ENCODE assay signal across 22 cellular contexts in the genomic region with DNA sequence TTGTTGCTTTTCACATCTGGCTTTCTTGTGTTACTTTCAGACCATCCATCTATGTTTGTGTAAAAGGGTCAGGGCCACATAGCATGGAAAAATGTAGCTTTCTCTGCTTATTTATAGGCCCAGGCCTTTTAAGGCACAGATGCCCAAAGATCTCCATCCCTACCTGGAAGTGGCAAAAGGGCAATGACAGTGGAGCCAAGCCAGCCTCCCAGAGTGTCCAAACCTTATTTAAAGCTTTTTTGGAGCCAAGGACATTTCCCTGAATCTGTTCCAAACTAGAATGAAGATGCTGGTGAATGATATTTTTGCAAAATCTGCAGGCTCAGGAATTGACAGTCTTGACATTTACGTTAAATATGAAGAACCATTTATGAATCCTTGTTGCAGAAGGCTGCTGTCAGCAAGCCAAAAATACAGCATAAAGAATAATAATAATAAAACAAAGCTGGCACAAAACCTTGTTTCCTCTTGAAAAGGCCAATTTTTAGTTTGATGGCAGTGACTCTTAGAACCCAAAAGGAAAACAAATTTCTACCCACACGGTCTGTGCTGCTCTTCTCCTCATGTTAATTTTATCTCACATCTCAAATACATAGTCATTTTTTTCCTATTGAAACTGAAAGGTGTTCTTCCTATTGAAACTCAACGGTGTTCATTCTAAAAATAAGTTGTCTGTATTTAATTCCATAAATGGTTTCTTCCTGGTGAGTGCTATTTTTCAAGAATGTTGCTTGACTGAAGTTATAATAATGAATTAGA.
DNase-seq lines count a peak whose midpoint lies in the region; ATAC-seq and TF ChIP-seq lines count a peak whose summit lies in the region.
"Had no signal": no experiment of that assay in that cellular context is flagged by ENCODE, and none has a peak within 500 bp of the region (broad histone marks: within the 10 kb centered on the region; RNA-seq: fewer than 3 reads in every experiment).

No MANE protein-coding gene starts in this region.

- peak overlapping the region; percentile 84 for H3K27ac Mint-ChIP-seq in activated T-helper 2 cell treated with anti-CD3 and anti-CD28 coated beads, Interferon-gamma antibody, Interleukin-2, Interleukin-4, amounts not matched to agents 10 μg/mL and 5 μg/mL and 100 μg/mL, durations not matched to agents 14 hours and 24 hours and 36 hours
- H3K27ac Mint-ChIP-seq: H9, HFFc6 had no signal

- no peak overlapping the region for H3K4me3 ChIP-seq in KMS-11 (IDR thresholded peaks at IDR 0.05; ENCODE audit: insufficient read depth, low read depth, low read length)
- no peak overlapping the region for H3K4me3 ChIP-seq in thyroid gland (replicated peaks in 1 of 3)
- H3K4me3 ChIP-seq: GM23248 had no signal

- H3K79me2 ChIP-seq in KMS-11 (ENCODE audit: insufficient read depth, low read depth): no peaks in the 10 kb centered on the region

- H4K20me1 ChIP-seq in KMS-11 (ENCODE audit: insufficient read depth): no peaks in the 10 kb centered on the region

- peak overlapping the region; percentile 54; the same call in 1 of the 2 replicates for H3K4me2 ChIP-seq in KMS-11

- H3K36me3 ChIP-seq in KMS-11 (ENCODE audit: insufficient read depth) (no peaks in the 10 kb centered on the region), thyroid gland (no peaks in the 10 kb centered on the region)
- H3K36me3 ChIP-seq: BE2C had no signal

- H3K4me1 ChIP-seq in KMS-11 (ENCODE audit: low read depth, poor library complexity, severe bottlenecking): peaks cover 18% of the 10 kb centered on the region
- no peaks in the 10 kb centered on the region for H3K4me1 ChIP-seq in thyroid gland
- H3K4me1 ChIP-seq: BE2C had no signal

- TF ChIP-seq CTCF in KMS-11 (conservative IDR thresholded peaks at IDR 0.05; ENCODE audit: low read depth, low read length): no peak
- TF ChIP-seq CTCF in thyroid gland (IDR thresholded peaks at IDR 0.05): no peak

- H3K4me1 Mint-ChIP-seq in activated T-cell treated with anti-CD3 and anti-CD28 coated beads, Interleukin-2, amount 50 U/mL, for 4 hours (ENCODE audit: low read depth): peaks cover 22% of the 10 kb centered on the region
- H3K4me1 Mint-ChIP-seq in activated T-helper 2 cell treated with anti-CD3 and anti-CD28 coated beads, Interferon-gamma antibody, Interleukin-2, Interleukin-4, amounts not matched to agents 10 μg/mL and 5 μg/mL and 100 μg/mL, durations not matched to agents 14 hours and 24 hours and 36 hours (ENCODE audit: low read depth): peaks cover 38% of the 10 kb centered on the region
- H3K4me1 Mint-ChIP-seq: H9 had no signal

- peak; percentile 40 to 56 for ATAC-seq in activated T-cell treated with anti-CD3 and anti-CD28 coated beads, Interleukin-2, amount 50 U/mL, for 4 hours
- no peak for ATAC-seq in left cardiac atrium
- ATAC-seq: Panc1 had no signal

- H3K4me3 Mint-ChIP-seq in activated T-cell treated with anti-CD3 and anti-CD28 coated beads, Interleukin-2, amount 50 U/mL, for 4 hours: no peak overlapping the region
- H3K4me3 Mint-ChIP-seq in activated T-helper 2 cell treated with anti-CD3 and anti-CD28 coated beads, Interferon-gamma antibody, Interleukin-2, Interleukin-4, amounts not matched to agents 10 μg/mL and 5 μg/mL and 100 μg/mL, durations not matched to agents 14 hours and 24 hours and 36 hours (ENCODE audit: low read depth): no peak overlapping the region
- H3K4me3 Mint-ChIP-seq: H9, HFFc6 had no signal

- H3K9me3 ChIP-seq in thyroid gland: no peaks in the 10 kb centered on the region
- H3K9me3 ChIP-seq: BE2C had no signal

- H3K36me3 Mint-ChIP-seq in activated T-cell treated with anti-CD3 and anti-CD28 coated beads, Interleukin-2, amount 50 U/mL, for 4 hours (ENCODE audit: insufficient read depth): no peaks in the 10 kb centered on the region
- H3K36me3 Mint-ChIP-seq in activated T-helper 2 cell treated with anti-CD3 and anti-CD28 coated beads, Interferon-gamma antibody, Interleukin-2, Interleukin-4, amounts not matched to agents 10 μg/mL and 5 μg/mL and 100 μg/mL, durations not matched to agents 14 hours and 24 hours and 36 hours (ENCODE audit: low read depth): peaks cover 17% of the 10 kb centered on the region

- H3K27ac ChIP-seq in KMS-11 (no peak overlapping the region), thyroid gland (no peak overlapping the region)
- H3K27ac ChIP-seq: GM23248 had no signal

- intact Hi-C loops in activated T-helper 2 cell treated with anti-CD3 and anti-CD28 coated beads, Interferon-gamma antibody, Interleukin-2, Interleukin-4, amounts not matched to agents 10 μg/mL and 5 μg/mL and 100 μg/mL, durations not matched to agents 14 hours and 24 hours and 36 hours (cut with micrococcal nuclease): loop anchor here (1.0 to 10.0 kb wide), 5 partner anchors 21 to 419 kb away; partner anchors contain the start of gene TBL1X
- intact Hi-C loops in left cardiac atrium (cut with DNase I): no loop called here
- intact Hi-C loops in thyroid gland (cut with DNase I): no loop called here

- no peak overlapping the region for H3K9ac ChIP-seq in KMS-11
- H3K9ac ChIP-seq: GM23248 had no signal

- peaks cover 5% of the 10 kb centered on the region for H3K9me3 Mint-ChIP-seq in activated T-cell treated with anti-CD3 and anti-CD28 coated beads, Interleukin-2, amount 50 U/mL, for 4 hours
- H3K9me3 Mint-ChIP-seq in activated T-helper 2 cell treated with anti-CD3 and anti-CD28 coated beads, Interferon-gamma antibody, Interleukin-2, Interleukin-4, amounts not matched to agents 10 μg/mL and 5 μg/mL and 100 μg/mL, durations not matched to agents 14 hours and 24 hours and 36 hours: peaks cover 16% of the 10 kb centered on the region

- H3K27me3 Mint-ChIP-seq in activated T-cell treated with anti-CD3 and anti-CD28 coated beads, Interleukin-2, amount 50 U/mL, for 4 hours (ENCODE audit: low read depth): no peaks in the 10 kb centered on the region
- H3K27me3 Mint-ChIP-seq in activated T-helper 2 cell treated with anti-CD3 and anti-CD28 coated beads, Interferon-gamma antibody, Interleukin-2, Interleukin-4, amounts not matched to agents 10 μg/mL and 5 μg/mL and 100 μg/mL, durations not matched to agents 14 hours and 24 hours and 36 hours (ENCODE audit: low read depth): no peaks in the 10 kb centered on the region

- no peak overlapping the region for H2AFZ ChIP-seq in KMS-11 (ENCODE audit: low read depth)
- H2AFZ ChIP-seq: GM23248 had no signal

- no peaks in the 10 kb centered on the region for H3K27me3 ChIP-seq in KMS-11 (ENCODE audit: insufficient read depth, low read depth)
- no peaks in the 10 kb centered on the region for H3K27me3 ChIP-seq in thyroid gland
- H3K27me3 ChIP-seq: BE2C had no signal

- WGBS in thyroid gland, 2 donors: 59 to 67% methylated on average over 3 of the region's 3 CpGs

- no peak for DNase-seq in activated T-cell treated with anti-CD3 and anti-CD28 coated beads, Interleukin-2, amount 50 U/mL, for 4 hours
- no peak for DNase-seq in activated T-cell treated with anti-CD3 and anti-CD28 coated beads, Interleukin-2, amount 50 U/mL, for 48 hours
- DNase-seq in activated T-helper 2 cell treated with anti-CD3 and anti-CD28 coated beads, Interferon-gamma antibody, Interleukin-2, Interleukin-4, amounts not matched to agents 10 μg/mL and 5 μg/mL and 100 μg/mL, durations not matched to agents 14 hours and 24 hours and 36 hours (ENCODE audit: low spot score): no peak
- DNase-seq in putamen (ENCODE audit: low spot score): peak; percentile 3
- no peak for DNase-seq in left cardiac atrium
- no peak for DNase-seq in thyroid gland
- no peak for DNase-seq in NCI-H748 (lab: John Stamatoyannopoulos, UW; ENCODE audit: unreplicated experiment)
- DNase-seq: BE2C, EL, GM23248, H9, HFFc6, KBM-7, NCI-H1092 treated with DMSO at 0.1 percent for 48 hours, NCI-H146, NCI-H2029, NCI-H2227 treated with DMSO at 0.1 percent for 48 hours, NCI-H510A, NCI-H748 treated with DMSO at 0.1 percent for 48 hours, SIG-M5 had no signal

- TF ChIP-seq POLR2A in thyroid gland (IDR thresholded peaks at IDR 0.05): no peak

Comparison
In these comparisons a context has a peak if more than half of its experiments do, and no peak if none do; other contexts are left out.
1. ATAC-seq: peak in activated T-cell treated with anti-CD3 and anti-CD28 coated beads, Interleukin-2, amount 50 U/mL, for 4 hours (2 of 2); none in left cardiac atrium (0 of 2).